ENCODE assay signal across 12 cellular contexts in the genomic region with DNA sequence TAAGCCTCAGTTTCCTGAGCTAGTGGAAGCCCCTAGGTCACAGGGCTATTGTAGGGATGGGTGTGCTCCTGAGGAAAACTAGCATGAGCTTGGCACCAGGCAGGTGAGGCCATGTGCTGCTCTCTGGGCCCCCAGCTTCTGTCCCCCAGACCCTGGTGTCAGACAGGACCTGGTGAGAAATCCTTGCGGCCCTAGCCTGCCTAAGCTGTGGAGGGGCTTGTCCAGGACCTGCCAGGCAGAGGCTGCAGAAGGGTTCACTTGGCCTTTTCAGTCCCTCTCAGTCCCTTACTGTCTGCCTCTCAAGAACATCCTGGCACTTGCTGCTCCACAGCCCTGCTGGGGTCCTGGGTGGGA. TPM values are rescaled to one million over a fixed set of nuclear protein-coding genes. Genes with fewer than 3 reads are reported as not detected.
DNase-seq lines count a peak whose midpoint lies in the region; ATAC-seq lines count a peak whose summit lies in the region.
"Had no signal": no experiment of that assay in that cellular context is flagged by ENCODE, and none has a peak within 500 bp of the region (broad histone marks: within the 10 kb centered on the region; RNA-seq: fewer than 3 reads in every experiment).

No MANE protein-coding gene starts in this region.

- no peak overlapping the region for H3K4me3 Mint-ChIP-seq in activated CD4-positive, alpha-beta T cell treated with anti-CD3 and anti-CD28 coated beads for 36 hours
- H3K4me3 Mint-ChIP-seq in activated CD4-positive, alpha-beta memory T cell treated with anti-CD3 and anti-CD28 coated beads for 36 hours, result no peak overlapping the region
- H3K4me3 Mint-ChIP-seq in stimulated activated effector memory CD8-positive, alpha-beta T cell treated with anti-CD3 and anti-CD28 coated beads, Interleukin-12 subunit alpha, Interleukin-12 subunit beta, amount 100 ng/mL, for 72 hours, result peak overlapping the region; percentile 72

- H3K36me3 Mint-ChIP-seq in activated CD4-positive, alpha-beta T cell treated with anti-CD3 and anti-CD28 coated beads for 36 hours (ENCODE audit: low read depth), result no peaks in the 10 kb centered on the region
- H3K36me3 Mint-ChIP-seq in activated CD4-positive, alpha-beta memory T cell treated with anti-CD3 and anti-CD28 coated beads for 36 hours, result no peaks in the 10 kb centered on the region
- H3K36me3 Mint-ChIP-seq in stimulated activated effector memory CD8-positive, alpha-beta T cell treated with anti-CD3 and anti-CD28 coated beads, Interleukin-12 subunit alpha, Interleukin-12 subunit beta, amount 100 ng/mL, for 72 hours, result peaks cover 10% of the 10 kb centered on the region

- peak overlapping the region; percentile 4 for H3K27ac ChIP-seq in layer of hippocampus (ENCODE audit: low read depth, low read length)
- H3K27ac ChIP-seq: thoracic aorta had no signal

- DNase-seq in activated CD4-positive, alpha-beta T cell treated with anti-CD3 and anti-CD28 coated beads for 36 hours, result no peak
- DNase-seq in activated CD4-positive, alpha-beta T cell treated with anti-CD3 and anti-CD28 coated beads for 4 hours, result no peak
- DNase-seq in activated CD4-positive, alpha-beta memory T cell treated with anti-CD3 and anti-CD28 coated beads for 36 hours, result no peak
- no peak for DNase-seq in stimulated activated effector memory CD8-positive, alpha-beta T cell treated with anti-CD3 and anti-CD28 coated beads, Interleukin-12 subunit alpha, Interleukin-12 subunit beta, amount 100 ng/mL, for 72 hours (ENCODE audit: low spot score in 2 of 2)
- no peak for DNase-seq in HPDE6-E6E7 (ENCODE audit: extremely low spot score)
- DNase-seq in NCI-H526 treated with DMSO at 0.1 percent for 48 hours (lab: John Stamatoyannopoulos, UW), result no peak
- DNase-seq: activated effector memory CD4-positive, alpha-beta T cell treated with anti-CD3 and anti-CD28 coated beads, Interleukin-2, amount 50 U/mL, for 16 hours; NCI-H510A treated with DMSO at 0.1 percent for 48 hours; T-helper 9 cell had no signal

- CTCF ChIA-PET in activated CD4-positive, alpha-beta T cell treated with anti-CD3 and anti-CD28 coated beads for 36 hours (lab: Charles Lee), result interaction anchor here (0.9 to 9.5 kb wide), 10 partner anchors 10 to 60 kb away, joined by 3 to 62 read pairs (median 8); no protein-coding TSS in a partner anchor
- CTCF ChIA-PET in activated CD4-positive, alpha-beta memory T cell treated with anti-CD3 and anti-CD28 coated beads for 36 hours (lab: Charles Lee), result interaction anchor here (1.0 to 15.7 kb wide), 7 partner anchors 11 to 56 kb away, joined by 3 to 269 read pairs (median 9); a partner anchor contains a TSS

- intact Hi-C loops in activated CD4-positive, alpha-beta T cell treated with anti-CD3 and anti-CD28 coated beads for 36 hours (cut with DNase I, micrococcal nuclease), result no loop called here
- intact Hi-C loops in activated CD4-positive, alpha-beta memory T cell treated with anti-CD3 and anti-CD28 coated beads for 36 hours (cut with micrococcal nuclease), result loop anchor here (1.0 kb wide), 1 partner anchor 9 kb away; no protein-coding TSS in a partner anchor

- H3K9me3 Mint-ChIP-seq in activated CD4-positive, alpha-beta T cell treated with anti-CD3 and anti-CD28 coated beads for 36 hours (ENCODE audit: low read depth), result no peaks in the 10 kb centered on the region
- H3K9me3 Mint-ChIP-seq in activated CD4-positive, alpha-beta memory T cell treated with anti-CD3 and anti-CD28 coated beads for 36 hours, result no peaks in the 10 kb centered on the region
- no peaks in the 10 kb centered on the region for H3K9me3 Mint-ChIP-seq in stimulated activated effector memory CD8-positive, alpha-beta T cell treated with anti-CD3 and anti-CD28 coated beads, Interleukin-12 subunit alpha, Interleukin-12 subunit beta, amount 100 ng/mL, for 72 hours

- H3K27me3 Mint-ChIP-seq in activated CD4-positive, alpha-beta T cell treated with anti-CD3 and anti-CD28 coated beads for 36 hours, result no peaks in the 10 kb centered on the region
- H3K27me3 Mint-ChIP-seq in activated CD4-positive, alpha-beta memory T cell treated with anti-CD3 and anti-CD28 coated beads for 36 hours, result no peaks in the 10 kb centered on the region

- H3K27me3 ChIP-seq in layer of hippocampus (ENCODE audit: control insufficient read depth, insufficient read depth, low read length), result no peaks in the 10 kb centered on the region

- H3K27ac Mint-ChIP-seq in activated CD4-positive, alpha-beta T cell treated with anti-CD3 and anti-CD28 coated beads for 36 hours, result peak overlapping the region; percentile 86
- H3K27ac Mint-ChIP-seq in activated CD4-positive, alpha-beta memory T cell treated with anti-CD3 and anti-CD28 coated beads for 36 hours, result peak overlapping the region; percentile 87
- peak overlapping the region; percentile 89 for H3K27ac Mint-ChIP-seq in stimulated activated effector memory CD8-positive, alpha-beta T cell treated with anti-CD3 and anti-CD28 coated beads, Interleukin-12 subunit alpha, Interleukin-12 subunit beta, amount 100 ng/mL, for 72 hours

- POLR2A ChIA-PET in activated CD4-positive, alpha-beta T cell treated with anti-CD3 and anti-CD28 coated beads for 36 hours (lab: Charles Lee), result interaction anchor here (0.9 to 1.8 kb wide), 3 partner anchors 8 to 37 kb away, joined by 3 to 7 read pairs (median 3); no protein-coding TSS in a partner anchor
- POLR2A ChIA-PET in activated CD4-positive, alpha-beta memory T cell treated with anti-CD3 and anti-CD28 coated beads for 36 hours (lab: Charles Lee), result interaction anchor here (14.3 kb wide), 1 partner anchor 55 kb away, joined by 215 read pairs; a partner anchor contains a TSS

- peaks cover 71% of the 10 kb centered on the region for H3K4me1 Mint-ChIP-seq in activated CD4-positive, alpha-beta T cell treated with anti-CD3 and anti-CD28 coated beads for 36 hours
- H3K4me1 Mint-ChIP-seq in activated CD4-positive, alpha-beta memory T cell treated with anti-CD3 and anti-CD28 coated beads for 36 hours (ENCODE audit: low read depth), result peaks cover 68% of the 10 kb centered on the region
- peaks cover 55% of the 10 kb centered on the region for H3K4me1 Mint-ChIP-seq in stimulated activated effector memory CD8-positive, alpha-beta T cell treated with anti-CD3 and anti-CD28 coated beads, Interleukin-12 subunit alpha, Interleukin-12 subunit beta, amount 100 ng/mL, for 72 hours

- no peak for ATAC-seq in activated CD4-positive, alpha-beta T cell treated with anti-CD3 and anti-CD28 coated beads for 36 hours
- ATAC-seq in stimulated activated effector memory CD8-positive, alpha-beta T cell treated with anti-CD3 and anti-CD28 coated beads, Interleukin-12 subunit alpha, Interleukin-12 subunit beta, amount 100 ng/mL, for 72 hours, result no peak
- no peak for ATAC-seq in HG02678 (IDR thresholded peaks at IDR 0.05; ENCODE audit: unreplicated experiment)

RNA-seq across cellular contexts. Expression of a gene that starts 58.4 kb away (rescaled TPM):
- 10 to 100 TPM; 74.4 to 77.7 TPM for total RNA-seq in activated CD4-positive, alpha-beta T cell treated with anti-CD3 and anti-CD28 coated beads for 36 hours
- total RNA-seq in activated CD4-positive, alpha-beta memory T cell treated with anti-CD3 and anti-CD28 coated beads for 36 hours, result 10 to 100 TPM; 78.4 to 79.8 TPM
